Comparison of ENCODE assay signal across 1 cellular context in the genomic region with DNA sequence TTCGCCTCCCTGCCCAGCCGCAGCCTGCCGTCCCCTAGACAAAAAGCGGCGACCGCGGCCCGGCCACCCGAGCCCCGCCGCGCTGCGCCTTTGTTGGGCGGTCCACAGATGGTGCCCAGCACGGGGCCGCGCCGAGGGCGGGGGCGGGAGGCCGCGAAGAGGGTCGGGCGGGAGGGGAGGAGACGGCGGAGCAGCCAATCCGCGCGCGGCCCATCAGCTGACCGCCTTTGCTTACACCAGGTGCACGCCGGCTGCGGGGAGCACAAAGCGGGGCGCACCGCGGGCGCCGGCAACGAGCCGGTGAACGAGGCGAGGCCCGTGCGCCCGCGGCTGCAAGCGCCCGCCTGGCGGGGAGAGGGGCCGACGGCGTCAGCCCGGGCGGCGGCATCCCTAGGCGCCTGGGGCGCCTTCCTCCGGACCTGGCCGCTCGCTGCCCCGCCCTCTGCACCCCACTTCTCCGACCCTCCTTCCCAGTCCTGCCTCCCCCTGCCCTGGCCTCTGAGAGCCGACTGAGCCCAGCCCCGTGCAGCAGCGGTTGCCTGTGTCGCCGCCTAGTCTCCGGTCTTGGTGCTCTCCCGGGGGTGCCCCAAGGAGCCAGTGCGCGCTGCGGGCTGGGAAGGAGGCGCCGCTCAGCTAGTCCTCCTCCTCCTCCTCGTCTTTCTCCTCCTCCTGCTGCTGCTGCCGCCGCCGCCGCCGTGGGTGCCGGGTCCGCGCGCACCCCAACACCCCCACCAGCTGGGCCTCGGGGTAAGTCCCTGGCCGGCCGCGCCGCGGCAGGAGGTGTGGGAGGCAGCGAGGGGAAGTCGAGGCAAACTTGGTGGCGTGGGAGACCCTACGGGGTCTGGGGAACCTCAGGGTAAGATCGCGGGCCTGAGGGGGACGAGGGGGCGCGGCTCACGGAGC.
A peak's percentile ranks its signal among the peaks of the same experiment; 100 is the strongest.
TF ChIP-seq lines count a peak whose summit lies in the region.

A gene (plus strand): TSS at position 259 of the 903 bp plus-strand sequence. CDS start 45,211 bp downstream, outside the sequence.

TF ChIP-seq in WTC11, 78 proteins besides CTCF, POLR2A, EP300 and RAD21 (continued from another document):
- TF ChIP-seq, protein P1, sequence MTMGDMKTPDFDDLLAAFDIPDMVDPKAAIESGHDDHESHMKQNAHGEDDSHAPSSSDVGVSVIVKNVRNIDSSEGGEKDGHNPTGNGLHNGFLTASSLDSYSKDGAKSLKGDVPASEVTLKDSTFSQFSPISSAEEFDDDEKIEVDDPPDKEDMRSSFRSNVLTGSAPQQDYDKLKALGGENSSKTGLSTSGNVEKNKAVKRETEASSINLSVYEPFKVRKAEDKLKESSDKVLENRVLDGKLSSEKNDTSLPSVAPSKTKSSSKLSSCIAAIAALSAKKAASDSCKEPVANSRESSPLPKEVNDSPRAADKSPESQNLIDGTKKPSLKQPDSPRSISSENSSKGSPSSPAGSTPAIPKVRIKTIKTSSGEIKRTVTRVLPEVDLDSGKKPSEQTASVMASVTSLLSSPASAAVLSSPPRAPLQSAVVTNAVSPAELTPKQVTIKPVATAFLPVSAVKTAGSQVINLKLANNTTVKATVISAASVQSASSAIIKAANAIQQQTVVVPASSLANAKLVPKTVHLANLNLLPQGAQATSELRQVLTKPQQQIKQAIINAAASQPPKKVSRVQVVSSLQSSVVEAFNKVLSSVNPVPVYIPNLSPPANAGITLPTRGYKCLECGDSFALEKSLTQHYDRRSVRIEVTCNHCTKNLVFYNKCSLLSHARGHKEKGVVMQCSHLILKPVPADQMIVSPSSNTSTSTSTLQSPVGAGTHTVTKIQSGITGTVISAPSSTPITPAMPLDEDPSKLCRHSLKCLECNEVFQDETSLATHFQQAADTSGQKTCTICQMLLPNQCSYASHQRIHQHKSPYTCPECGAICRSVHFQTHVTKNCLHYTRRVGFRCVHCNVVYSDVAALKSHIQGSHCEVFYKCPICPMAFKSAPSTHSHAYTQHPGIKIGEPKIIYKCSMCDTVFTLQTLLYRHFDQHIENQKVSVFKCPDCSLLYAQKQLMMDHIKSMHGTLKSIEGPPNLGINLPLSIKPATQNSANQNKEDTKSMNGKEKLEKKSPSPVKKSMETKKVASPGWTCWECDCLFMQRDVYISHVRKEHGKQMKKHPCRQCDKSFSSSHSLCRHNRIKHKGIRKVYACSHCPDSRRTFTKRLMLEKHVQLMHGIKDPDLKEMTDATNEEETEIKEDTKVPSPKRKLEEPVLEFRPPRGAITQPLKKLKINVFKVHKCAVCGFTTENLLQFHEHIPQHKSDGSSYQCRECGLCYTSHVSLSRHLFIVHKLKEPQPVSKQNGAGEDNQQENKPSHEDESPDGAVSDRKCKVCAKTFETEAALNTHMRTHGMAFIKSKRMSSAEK (CRISPR knock-in tag; IDR thresholded peaks at IDR 0.05; ENCODE audit: borderline replicate concordance) = no peak
- TF ChIP-seq, protein P2, sequence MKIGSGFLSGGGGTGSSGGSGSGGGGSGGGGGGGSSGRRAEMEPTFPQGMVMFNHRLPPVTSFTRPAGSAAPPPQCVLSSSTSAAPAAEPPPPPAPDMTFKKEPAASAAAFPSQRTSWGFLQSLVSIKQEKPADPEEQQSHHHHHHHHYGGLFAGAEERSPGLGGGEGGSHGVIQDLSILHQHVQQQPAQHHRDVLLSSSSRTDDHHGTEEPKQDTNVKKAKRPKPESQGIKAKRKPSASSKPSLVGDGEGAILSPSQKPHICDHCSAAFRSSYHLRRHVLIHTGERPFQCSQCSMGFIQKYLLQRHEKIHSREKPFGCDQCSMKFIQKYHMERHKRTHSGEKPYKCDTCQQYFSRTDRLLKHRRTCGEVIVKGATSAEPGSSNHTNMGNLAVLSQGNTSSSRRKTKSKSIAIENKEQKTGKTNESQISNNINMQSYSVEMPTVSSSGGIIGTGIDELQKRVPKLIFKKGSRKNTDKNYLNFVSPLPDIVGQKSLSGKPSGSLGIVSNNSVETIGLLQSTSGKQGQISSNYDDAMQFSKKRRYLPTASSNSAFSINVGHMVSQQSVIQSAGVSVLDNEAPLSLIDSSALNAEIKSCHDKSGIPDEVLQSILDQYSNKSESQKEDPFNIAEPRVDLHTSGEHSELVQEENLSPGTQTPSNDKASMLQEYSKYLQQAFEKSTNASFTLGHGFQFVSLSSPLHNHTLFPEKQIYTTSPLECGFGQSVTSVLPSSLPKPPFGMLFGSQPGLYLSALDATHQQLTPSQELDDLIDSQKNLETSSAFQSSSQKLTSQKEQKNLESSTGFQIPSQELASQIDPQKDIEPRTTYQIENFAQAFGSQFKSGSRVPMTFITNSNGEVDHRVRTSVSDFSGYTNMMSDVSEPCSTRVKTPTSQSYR (CRISPR knock-in tag; IDR thresholded peaks at IDR 0.05) = no peak
- TF ChIP-seq TEAD4 (CRISPR knock-in tag; IDR thresholded peaks at IDR 0.05) (no peak), SMAD3 (CRISPR knock-in tag; IDR thresholded peaks at IDR 0.05; ENCODE audit: borderline replicate concordance) (no peak), JAZF1 (CRISPR knock-in tag; IDR thresholded peaks at IDR 0.05) (no peak), JUN (CRISPR knock-in tag; IDR thresholded peaks at IDR 0.05) (no peak), GTF2I (CRISPR knock-in tag; conservative IDR thresholded peaks at IDR 0.05) (no peak), ELF4 (CRISPR knock-in tag; IDR thresholded peaks at IDR 0.05; ENCODE audit: low read depth) (no peak), ZBTB21 (CRISPR knock-in tag; IDR thresholded peaks at IDR 0.05; ENCODE audit: borderline replicate concordance) (no peak), ETV6 (CRISPR knock-in tag; IDR thresholded peaks at IDR 0.05) (no peak), NFYB (CRISPR knock-in tag; conservative IDR thresholded peaks at IDR 0.05; ENCODE audit: low read depth) (no peak; the same call in 1 of the 2 replicates), ATF1 (CRISPR knock-in tag; IDR thresholded peaks at IDR 0.05) (no peak), FOXP1 (CRISPR knock-in tag; IDR thresholded peaks at IDR 0.05; ENCODE audit: borderline replicate concordance) (no peak), FOXK1 (CRISPR knock-in tag; IDR thresholded peaks at IDR 0.05) (peak; percentile 60)
- TF ChIP-seq, protein P3, sequence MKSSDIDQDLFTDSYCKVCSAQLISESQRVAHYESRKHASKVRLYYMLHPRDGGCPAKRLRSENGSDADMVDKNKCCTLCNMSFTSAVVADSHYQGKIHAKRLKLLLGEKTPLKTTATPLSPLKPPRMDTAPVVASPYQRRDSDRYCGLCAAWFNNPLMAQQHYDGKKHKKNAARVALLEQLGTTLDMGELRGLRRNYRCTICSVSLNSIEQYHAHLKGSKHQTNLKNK (CRISPR knock-in tag; IDR thresholded peaks at IDR 0.05) = no peak
- TF ChIP-seq, protein P4, sequence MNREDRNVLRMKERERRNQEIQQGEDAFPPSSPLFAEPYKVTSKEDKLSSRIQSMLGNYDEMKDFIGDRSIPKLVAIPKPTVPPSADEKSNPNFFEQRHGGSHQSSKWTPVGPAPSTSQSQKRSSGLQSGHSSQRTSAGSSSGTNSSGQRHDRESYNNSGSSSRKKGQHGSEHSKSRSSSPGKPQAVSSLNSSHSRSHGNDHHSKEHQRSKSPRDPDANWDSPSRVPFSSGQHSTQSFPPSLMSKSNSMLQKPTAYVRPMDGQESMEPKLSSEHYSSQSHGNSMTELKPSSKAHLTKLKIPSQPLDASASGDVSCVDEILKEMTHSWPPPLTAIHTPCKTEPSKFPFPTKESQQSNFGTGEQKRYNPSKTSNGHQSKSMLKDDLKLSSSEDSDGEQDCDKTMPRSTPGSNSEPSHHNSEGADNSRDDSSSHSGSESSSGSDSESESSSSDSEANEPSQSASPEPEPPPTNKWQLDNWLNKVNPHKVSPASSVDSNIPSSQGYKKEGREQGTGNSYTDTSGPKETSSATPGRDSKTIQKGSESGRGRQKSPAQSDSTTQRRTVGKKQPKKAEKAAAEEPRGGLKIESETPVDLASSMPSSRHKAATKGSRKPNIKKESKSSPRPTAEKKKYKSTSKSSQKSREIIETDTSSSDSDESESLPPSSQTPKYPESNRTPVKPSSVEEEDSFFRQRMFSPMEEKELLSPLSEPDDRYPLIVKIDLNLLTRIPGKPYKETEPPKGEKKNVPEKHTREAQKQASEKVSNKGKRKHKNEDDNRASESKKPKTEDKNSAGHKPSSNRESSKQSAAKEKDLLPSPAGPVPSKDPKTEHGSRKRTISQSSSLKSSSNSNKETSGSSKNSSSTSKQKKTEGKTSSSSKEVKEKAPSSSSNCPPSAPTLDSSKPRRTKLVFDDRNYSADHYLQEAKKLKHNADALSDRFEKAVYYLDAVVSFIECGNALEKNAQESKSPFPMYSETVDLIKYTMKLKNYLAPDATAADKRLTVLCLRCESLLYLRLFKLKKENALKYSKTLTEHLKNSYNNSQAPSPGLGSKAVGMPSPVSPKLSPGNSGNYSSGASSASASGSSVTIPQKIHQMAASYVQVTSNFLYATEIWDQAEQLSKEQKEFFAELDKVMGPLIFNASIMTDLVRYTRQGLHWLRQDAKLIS (CRISPR knock-in tag; IDR thresholded peaks at IDR 0.05; ENCODE audit: borderline replicate concordance) = no peak
- TF ChIP-seq, protein P5, sequence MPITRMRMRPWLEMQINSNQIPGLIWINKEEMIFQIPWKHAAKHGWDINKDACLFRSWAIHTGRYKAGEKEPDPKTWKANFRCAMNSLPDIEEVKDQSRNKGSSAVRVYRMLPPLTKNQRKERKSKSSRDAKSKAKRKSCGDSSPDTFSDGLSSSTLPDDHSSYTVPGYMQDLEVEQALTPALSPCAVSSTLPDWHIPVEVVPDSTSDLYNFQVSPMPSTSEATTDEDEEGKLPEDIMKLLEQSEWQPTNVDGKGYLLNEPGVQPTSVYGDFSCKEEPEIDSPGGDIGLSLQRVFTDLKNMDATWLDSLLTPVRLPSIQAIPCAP (CRISPR knock-in tag; IDR thresholded peaks at IDR 0.05) = no peak
- TF ChIP-seq, protein P6, sequence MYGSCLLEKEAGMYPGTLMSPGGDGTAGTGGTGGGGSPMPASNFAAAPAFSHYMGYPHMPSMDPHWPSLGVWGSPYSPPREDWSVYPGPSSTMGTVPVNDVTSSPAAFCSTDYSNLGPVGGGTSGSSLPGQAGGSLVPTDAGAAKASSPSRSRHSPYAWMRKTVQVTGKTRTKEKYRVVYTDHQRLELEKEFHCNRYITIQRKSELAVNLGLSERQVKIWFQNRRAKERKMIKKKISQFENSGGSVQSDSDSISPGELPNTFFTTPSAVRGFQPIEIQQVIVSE (CRISPR knock-in tag; IDR thresholded peaks at IDR 0.05; ENCODE audit: borderline replicate concordance) = no peak
- TF ChIP-seq, protein P7, sequence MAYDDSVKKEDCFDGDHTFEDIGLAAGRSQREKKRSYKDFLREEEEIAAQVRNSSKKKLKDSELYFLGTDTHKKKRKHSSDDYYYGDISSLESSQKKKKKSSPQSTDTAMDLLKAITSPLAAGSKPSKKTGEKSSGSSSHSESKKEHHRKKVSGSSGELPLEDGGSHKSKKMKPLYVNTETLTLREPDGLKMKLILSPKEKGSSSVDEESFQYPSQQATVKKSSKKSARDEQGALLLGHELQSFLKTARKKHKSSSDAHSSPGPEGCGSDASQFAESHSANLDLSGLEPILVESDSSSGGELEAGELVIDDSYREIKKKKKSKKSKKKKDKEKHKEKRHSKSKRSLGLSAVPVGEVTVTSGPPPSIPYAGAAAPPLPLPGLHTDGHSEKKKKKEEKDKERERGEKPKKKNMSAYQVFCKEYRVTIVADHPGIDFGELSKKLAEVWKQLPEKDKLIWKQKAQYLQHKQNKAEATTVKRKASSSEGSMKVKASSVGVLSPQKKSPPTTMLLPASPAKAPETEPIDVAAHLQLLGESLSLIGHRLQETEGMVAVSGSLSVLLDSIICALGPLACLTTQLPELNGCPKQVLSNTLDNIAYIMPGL (CRISPR knock-in tag; IDR thresholded peaks at IDR 0.05) = no peak; the same call in 1 of the 2 replicates
- TF ChIP-seq, protein P8, sequence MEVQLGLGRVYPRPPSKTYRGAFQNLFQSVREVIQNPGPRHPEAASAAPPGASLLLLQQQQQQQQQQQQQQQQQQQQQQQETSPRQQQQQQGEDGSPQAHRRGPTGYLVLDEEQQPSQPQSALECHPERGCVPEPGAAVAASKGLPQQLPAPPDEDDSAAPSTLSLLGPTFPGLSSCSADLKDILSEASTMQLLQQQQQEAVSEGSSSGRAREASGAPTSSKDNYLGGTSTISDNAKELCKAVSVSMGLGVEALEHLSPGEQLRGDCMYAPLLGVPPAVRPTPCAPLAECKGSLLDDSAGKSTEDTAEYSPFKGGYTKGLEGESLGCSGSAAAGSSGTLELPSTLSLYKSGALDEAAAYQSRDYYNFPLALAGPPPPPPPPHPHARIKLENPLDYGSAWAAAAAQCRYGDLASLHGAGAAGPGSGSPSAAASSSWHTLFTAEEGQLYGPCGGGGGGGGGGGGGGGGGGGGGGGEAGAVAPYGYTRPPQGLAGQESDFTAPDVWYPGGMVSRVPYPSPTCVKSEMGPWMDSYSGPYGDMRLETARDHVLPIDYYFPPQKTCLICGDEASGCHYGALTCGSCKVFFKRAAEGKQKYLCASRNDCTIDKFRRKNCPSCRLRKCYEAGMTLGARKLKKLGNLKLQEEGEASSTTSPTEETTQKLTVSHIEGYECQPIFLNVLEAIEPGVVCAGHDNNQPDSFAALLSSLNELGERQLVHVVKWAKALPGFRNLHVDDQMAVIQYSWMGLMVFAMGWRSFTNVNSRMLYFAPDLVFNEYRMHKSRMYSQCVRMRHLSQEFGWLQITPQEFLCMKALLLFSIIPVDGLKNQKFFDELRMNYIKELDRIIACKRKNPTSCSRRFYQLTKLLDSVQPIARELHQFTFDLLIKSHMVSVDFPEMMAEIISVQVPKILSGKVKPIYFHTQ (CRISPR knock-in tag; IDR thresholded peaks at IDR 0.05) = no peak
- TF ChIP-seq, protein P9, sequence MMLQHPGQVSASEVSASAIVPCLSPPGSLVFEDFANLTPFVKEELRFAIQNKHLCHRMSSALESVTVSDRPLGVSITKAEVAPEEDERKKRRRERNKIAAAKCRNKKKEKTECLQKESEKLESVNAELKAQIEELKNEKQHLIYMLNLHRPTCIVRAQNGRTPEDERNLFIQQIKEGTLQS (CRISPR knock-in tag; conservative IDR thresholded peaks at IDR 0.05) = no peak
